Comparison of ENCODE assay signal across 22 cellular contexts in genomic region chr2:8307779-8308178, GRCh38.
A peak's percentile ranks its signal among the peaks of the same experiment; 100 is the strongest.
DNase-seq lines count a peak whose midpoint lies in the region; ATAC-seq, FAIRE-seq and TF ChIP-seq lines count a peak whose summit lies in the region.
"Had no signal": no experiment of that assay in that cellular context is flagged by ENCODE, and none has a peak within 500 bp of the region (broad histone marks: within the 10 kb centered on the region; RNA-seq: fewer than 3 reads in every experiment).

No MANE protein-coding gene starts in this region.

- no peaks in the 10 kb centered on the region; the same call in 1 of the 2 replicates for H3K23me2 ChIP-seq in H1 (ENCODE audit: low read depth, low read length)

- no peak overlapping the region for H2BK20ac ChIP-seq in H1 (ENCODE audit: low read length)

- no peak overlapping the region for H2AK5ac ChIP-seq in H1 (ENCODE audit: low read depth, low read length)

- H4K8ac ChIP-seq in H1 (ENCODE audit: extremely low read depth, insufficient read depth, low read length), result no peak overlapping the region

- H2BK12ac ChIP-seq in H1 (ENCODE audit: low read depth, low read length), result no peak overlapping the region

- TF ChIP-seq POLR2A in H1 (IDR thresholded peaks at IDR 0.05; ENCODE audit: control extremely low read depth in 1 of 2, low read depth in 2 of 2, low read length in 2 of 2) (no peak), upper lobe of left lung (IDR thresholded peaks at IDR 0.05) (no peak)

- no peak for TF ChIP-seq CTCF in RWPE1 (conservative IDR thresholded peaks at IDR 0.05; ENCODE audit: low read depth)
- no peak for TF ChIP-seq CTCF in H1 (IDR thresholded peaks at IDR 0.05; ENCODE audit: control extremely low read depth in 1 of 3, insufficient read depth in 1 of 3, low read depth in 1 of 3, low read length in 3 of 3)
- TF ChIP-seq CTCF in omental fat pad (IDR thresholded peaks at IDR 0.05), result no peak
- no peak for TF ChIP-seq CTCF in A673 (conservative IDR thresholded peaks at IDR 0.05; ENCODE audit: low read depth, low read length)
- TF ChIP-seq CTCF in upper lobe of left lung (IDR thresholded peaks at IDR 0.05), result no peak

- H4K91ac ChIP-seq in H1 (replicated peaks; ENCODE audit: insufficient read length, low read length), result no peak overlapping the region

- POLR2A ChIA-PET in RWPE1 (lab: Yijun Ruan, JAX; ENCODE audit: low non-redundant PET) (no interaction called here), H1 (lab: Charles Lee; ENCODE audit: partially characterized antibody) (no interaction called here), A673 (lab: Charles Lee; ENCODE audit: low non-redundant PET) (no interaction called here)

- no peak overlapping the region for H3K14ac ChIP-seq in H1 (ENCODE audit: insufficient read length)

- peak overlapping the region; percentile 4; the same call in 1 of the 2 replicates for H2AFZ ChIP-seq in H1 (ENCODE audit: low read length)

- H3K4me3 ChIP-seq in H1 (ENCODE audit: extremely low read depth in 1 of 4, insufficient read depth in 2 of 4, low read depth in 3 of 4, low read length in 4 of 4) (no peak overlapping the region), A673 (ENCODE audit: low read depth, low read length, poor library complexity, severe bottlenecking) (no peak overlapping the region), upper lobe of left lung (no peak overlapping the region)
- H3K4me3 ChIP-seq: ascending aorta, thyroid gland had no signal

- no peak overlapping the region for H3K56ac ChIP-seq in H1 (replicated peaks; ENCODE audit: insufficient read length, low read depth, low read length)

- no peak for TF ChIP-seq EP300 in H1 (IDR thresholded peaks at IDR 0.05; ENCODE audit: borderline replicate concordance in 1 of 2, low read depth in 2 of 2, low read length in 2 of 2)
- no peak for TF ChIP-seq EP300 in upper lobe of left lung (IDR thresholded peaks at IDR 0.05)

- no peaks in the 10 kb centered on the region for H3K9me3 ChIP-seq in H1 (ENCODE audit: insufficient read depth in 2 of 2, low read depth in 1 of 2, low read length in 1 of 2)
- H3K9me3 ChIP-seq in A673 (ENCODE audit: low read depth, low read length, poor library complexity, severe bottlenecking), result no peaks in the 10 kb centered on the region
- no peaks in the 10 kb centered on the region for H3K9me3 ChIP-seq in upper lobe of left lung
- H3K9me3 ChIP-seq: ascending aorta, neutrophil, thyroid gland had no signal

- 87% methylated on average over 4 of the region's 4 CpGs; no CpG with 5 or more reads in 1 of the 2 experiments for WGBS in H1 (ENCODE audit: extremely low coverage in 1 of 2, insufficient coverage in 1 of 2, insufficient read length in 1 of 2, insufficient replicate concordance in 2 of 2, low coverage in 1 of 2, low lambda C conversion rate in 2 of 2, missing lambda C conversion rate in 1 of 2), 2 experiments
- 83 to 97% methylated on average over 4 of the region's 4 CpGs for WGBS in upper lobe of left lung, 2 donors

- no peak overlapping the region for H3K4ac ChIP-seq in H1 (replicated peaks; ENCODE audit: insufficient read length, low read depth, low read length)

- H3K23ac ChIP-seq in H1 (ENCODE audit: insufficient read length), result no peak overlapping the region

- H3K27me3 ChIP-seq in H1 (replicated peaks in 1 of 4; ENCODE audit: control insufficient read depth in 3 of 4, extremely low read depth in 1 of 4, insufficient read depth in 3 of 4, low read length in 3 of 4) (no peaks in the 10 kb centered on the region), A673 (replicated peaks; ENCODE audit: insufficient read depth, low read depth, low read length, poor library complexity) (no peaks in the 10 kb centered on the region), upper lobe of left lung (no peaks in the 10 kb centered on the region)
- H3K27me3 ChIP-seq: ascending aorta, neutrophil, thyroid gland had no signal

- CTCF ChIA-PET in RWPE1 (lab: Yijun Ruan, JAX), result no interaction called here
- CTCF ChIA-PET in H1 (lab: Charles Lee; ENCODE audit: partially characterized antibody), result interaction anchor here (0.9 to 1.5 kb wide), 3 partner anchors 10 to 330 kb away, joined by 3 to 4 read pairs (median 4); no protein-coding TSS in a partner anchor
- CTCF ChIA-PET in A673 (lab: Charles Lee), result no interaction called here

- H3K4me2 ChIP-seq in H1 (ENCODE audit: insufficient read depth in 1 of 2, low read depth in 2 of 2, low read length in 2 of 2), result no peak overlapping the region
- H3K4me2 ChIP-seq: KMS-11 had no signal

- DNase-seq in CD1c-positive myeloid dendritic cell (ENCODE audit: extremely low spot score) (peak; percentile 79), RWPE1 (ENCODE audit: low spot score) (peak; percentile 44), H1 (ENCODE audit: low read depth in 1 of 2, low spot score in 2 of 2) (no peak), omental fat pad (ENCODE audit: low spot score) (peak; percentile 37), A673 (ENCODE audit: low spot score) (no peak), DMS53 treated with DMSO at 0.1 percent for 48 hours (lab: John Stamatoyannopoulos, UW; ENCODE audit: unreplicated experiment) (no peak), NCI-H345 treated with DMSO at 0.1 percent for 48 hours (lab: John Stamatoyannopoulos, UW; ENCODE audit: unreplicated experiment) (no peak), upper lobe of left lung (no peak)
- DNase-seq: HCEC 1CT; left cardiac atrium; NCI-H1105 treated with DMSO at 0.1 percent for 48 hours; NCI-H774; retina; stimulated activated CD4-positive, alpha-beta T cell treated with anti-CD3 and anti-CD28 coated beads, Interleukin-15, amount 100 ng/mL, for 24 hours; T1000; thyroid gland had no signal

- H4K20me1 ChIP-seq in H1 (replicated peaks in 1 of 2; ENCODE audit: control insufficient read depth in 1 of 2, insufficient read depth in 2 of 2, low read length in 2 of 2), result no peaks in the 10 kb centered on the region

- H2BK15ac ChIP-seq in H1 (ENCODE audit: low read length), result no peak overlapping the region

- no peak overlapping the region for H2BK120ac ChIP-seq in H1 (replicated peaks; ENCODE audit: low read depth, low read length)

- TF ChIP-seq RAD21 in H1 (IDR thresholded peaks at IDR 0.05 in 1 of 2, conservative IDR thresholded peaks at IDR 0.05 in 1 of 2; ENCODE audit: low read depth in 2 of 2, low read length in 2 of 2), result no peak

- no peaks in the 10 kb centered on the region for H3K36me3 ChIP-seq in H1 (ENCODE audit: control insufficient read depth in 2 of 4, insufficient read depth in 4 of 4, low read length in 3 of 4)
- no peaks in the 10 kb centered on the region for H3K36me3 ChIP-seq in A673 (ENCODE audit: insufficient read depth, low read length, poor library complexity, severe bottlenecking)
- H3K36me3 ChIP-seq in upper lobe of left lung, result no peaks in the 10 kb centered on the region
- H3K36me3 ChIP-seq: ascending aorta, neutrophil, thyroid gland had no signal

- H3K79me2 ChIP-seq in H1 (ENCODE audit: control insufficient read depth in 1 of 2, insufficient read depth in 2 of 2, low read length in 2 of 2), result no peaks in the 10 kb centered on the region

- H3K27ac ChIP-seq in RWPE1, result no peak overlapping the region
- no peak overlapping the region for H3K27ac ChIP-seq in H1 (ENCODE audit: low read depth, low read length)
- H3K27ac ChIP-seq in A673 (ENCODE audit: low read depth, low read length, poor library complexity, severe bottlenecking), result no peak overlapping the region
- no peak overlapping the region for H3K27ac ChIP-seq in upper lobe of left lung
- H3K27ac ChIP-seq: KMS-11, neutrophil, thyroid gland had no signal

- H3K4me1 ChIP-seq in H1 (replicated peaks in 1 of 4; ENCODE audit: control insufficient read depth in 3 of 4, insufficient read depth in 4 of 4, low read length in 3 of 4) (peaks cover 0 to 4% (median 3%) of the 10 kb centered on the region in 4 experiments; a peak in 2 of 7 replicates), A673 (ENCODE audit: insufficient read depth, low read length, poor library complexity, severe bottlenecking) (peaks cover 9% of the 10 kb centered on the region), upper lobe of left lung (peaks cover 0 to 8% (median 2%) of the 10 kb centered on the region in 4 donors)
- H3K4me1 ChIP-seq: thyroid gland had no signal

- no peak for FAIRE-seq in H1 (lab: Jason Lieb, UNC)
- FAIRE-seq: endometrium had no signal

- no peak overlapping the region for H4K5ac ChIP-seq in H1 (ENCODE audit: insufficient read length, low read depth, low read length)

- no peak overlapping the region for H2BK5ac ChIP-seq in H1 (ENCODE audit: low read depth, low read length)

- BruUV-seq in A673 (replicated peaks; lab: Mats Ljungman, UMichigan), result no TSS peak

- no peak overlapping the region for H3K9ac ChIP-seq in H1 (replicated peaks in 1 of 4; ENCODE audit: extremely low read depth in 1 of 4, low read depth in 3 of 4, low read length in 3 of 4)
- H3K9ac ChIP-seq: KMS-11 had no signal

- no peaks in the 10 kb centered on the region for H3K79me1 ChIP-seq in H1 (ENCODE audit: low read depth, low read length)

- intact Hi-C loops in A673 (cut with micrococcal nuclease; ENCODE audit: unreplicated experiment), result no loop called here

- ATAC-seq in omental fat pad (ENCODE audit: low FRiP score), result peak; percentile 73
- no peak for ATAC-seq in upper lobe of left lung (ENCODE audit: low FRiP score in 2 of 2)
- ATAC-seq: activated CD4-positive, CD25-positive, alpha-beta regulatory T cell treated with anti-CD3 and anti-CD28 coated beads, Interleukin-2, amount 50 U/mL, for 24 hours; stimulated activated memory B cell treated with anti-CD40 and anti-IgM and Interleukin-4, amounts not matched to agents 10 μg/mL and 1 μg/mL and 100 μg/mL, for 72 hours had no signal

- no peak overlapping the region for H3K18ac ChIP-seq in H1 (ENCODE audit: extremely low read depth, low read length)

TF ChIP-seq in H1, 55 proteins besides CTCF, POLR2A, EP300 and RAD21:
- TF ChIP-seq SIX5 (IDR thresholded peaks at IDR 0.05; ENCODE audit: low read depth, low read length), result no peak
- no peak for TF ChIP-seq SP1 (IDR thresholded peaks at IDR 0.05; ENCODE audit: low read depth, low read length)
- no peak for TF ChIP-seq BACH1 (IDR thresholded peaks at IDR 0.05; ENCODE audit: low read length)
- TF ChIP-seq EGR1 (IDR thresholded peaks at IDR 0.05; ENCODE audit: borderline replicate concordance, low read depth, low read length), result peak; percentile 70; the same call in 1 of the 2 replicates

Comparison
In these comparisons a context has a peak if more than half of its experiments do, and no peak if none do; other contexts are left out.
1. DNase-seq: peak in CD1c-positive myeloid dendritic cell (single experiment), RWPE1 (single experiment) and omental fat pad (single experiment); none in H1 (0 of 2), A673 (single experiment), DMS53 treated with DMSO at 0.1 percent for 48 hours (single experiment), NCI-H345 treated with DMSO at 0.1 percent for 48 hours (single experiment) and upper lobe of left lung (0 of 2).